Comparison of ENCODE assay signal across 2 cellular contexts in the genomic region with DNA sequence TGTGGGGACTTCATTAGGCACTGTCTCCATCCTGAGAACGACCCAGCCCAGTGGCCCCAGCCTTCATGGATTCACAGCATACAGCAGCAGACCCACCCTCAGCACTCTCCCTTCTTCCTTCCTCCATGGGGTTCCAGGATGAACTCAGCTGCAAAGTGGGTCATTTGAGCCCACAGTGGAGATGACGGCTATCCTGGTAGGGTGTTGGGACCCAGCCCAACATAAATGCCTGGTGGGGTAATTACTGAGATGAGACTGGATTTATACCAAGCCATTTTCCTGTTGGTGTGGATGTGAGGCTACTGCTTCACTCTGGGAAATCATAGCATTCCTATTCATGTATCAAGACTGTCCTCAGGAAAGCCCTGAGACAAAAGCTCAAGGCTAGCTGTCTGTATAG.
TF ChIP-seq lines count a peak whose summit lies in the region.

No MANE protein-coding gene starts in this region.

TF ChIP-seq in A549, 52 proteins besides CTCF, POLR2A, EP300 and RAD21:
- TF ChIP-seq HEYL (CRISPR knock-in tag; IDR thresholded peaks at IDR 0.05): no peak
- TF ChIP-seq GATA3 (IDR thresholded peaks at IDR 0.05; ENCODE audit: borderline replicate concordance): no peak
- TF ChIP-seq TP53 (CRISPR knock-in tag; IDR thresholded peaks at IDR 0.05): no peak
- TF ChIP-seq, protein P1, sequence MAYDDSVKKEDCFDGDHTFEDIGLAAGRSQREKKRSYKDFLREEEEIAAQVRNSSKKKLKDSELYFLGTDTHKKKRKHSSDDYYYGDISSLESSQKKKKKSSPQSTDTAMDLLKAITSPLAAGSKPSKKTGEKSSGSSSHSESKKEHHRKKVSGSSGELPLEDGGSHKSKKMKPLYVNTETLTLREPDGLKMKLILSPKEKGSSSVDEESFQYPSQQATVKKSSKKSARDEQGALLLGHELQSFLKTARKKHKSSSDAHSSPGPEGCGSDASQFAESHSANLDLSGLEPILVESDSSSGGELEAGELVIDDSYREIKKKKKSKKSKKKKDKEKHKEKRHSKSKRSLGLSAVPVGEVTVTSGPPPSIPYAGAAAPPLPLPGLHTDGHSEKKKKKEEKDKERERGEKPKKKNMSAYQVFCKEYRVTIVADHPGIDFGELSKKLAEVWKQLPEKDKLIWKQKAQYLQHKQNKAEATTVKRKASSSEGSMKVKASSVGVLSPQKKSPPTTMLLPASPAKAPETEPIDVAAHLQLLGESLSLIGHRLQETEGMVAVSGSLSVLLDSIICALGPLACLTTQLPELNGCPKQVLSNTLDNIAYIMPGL (CRISPR knock-in tag; IDR thresholded peaks at IDR 0.05; ENCODE audit: borderline replicate concordance): no peak
- TF ChIP-seq RCOR1 (IDR thresholded peaks at IDR 0.05; ENCODE audit: low read depth, low read length): no peak
- no peak for TF ChIP-seq ESRRA (IDR thresholded peaks at IDR 0.05; ENCODE audit: borderline replicate concordance, low read length)
- no peak for TF ChIP-seq JUNB (IDR thresholded peaks at IDR 0.05)

TF ChIP-seq in IMR-90, 13 proteins besides CTCF, POLR2A, EP300 and RAD21:
- TF ChIP-seq FOS (IDR thresholded peaks at IDR 0.05; ENCODE audit: low read depth, low read length) (no peak), MXI1 (IDR thresholded peaks at IDR 0.05; ENCODE audit: borderline replicate concordance, low read depth, low read length) (no peak), MAFK (IDR thresholded peaks at IDR 0.05; ENCODE audit: low read depth, low read length) (no peak), BHLHE40 (IDR thresholded peaks at IDR 0.05; ENCODE audit: low read depth, low read length) (no peak), NFE2L2 (IDR thresholded peaks at IDR 0.05; ENCODE audit: low read depth, low read length) (no peak), RCOR1 (IDR thresholded peaks at IDR 0.05; ENCODE audit: insufficient replicate concordance, low read length) (no peak), CHD1 (IDR thresholded peaks at IDR 0.05; ENCODE audit: low read depth, low read length) (no peak), SMC3 (IDR thresholded peaks at IDR 0.05; ENCODE audit: low read depth, low read length) (no peak), CEBPB (IDR thresholded peaks at IDR 0.05; ENCODE audit: low read depth, low read length) (no peak), RFX5 (IDR thresholded peaks at IDR 0.05; ENCODE audit: low read depth, low read length) (no peak), MAZ (IDR thresholded peaks at IDR 0.05; ENCODE audit: borderline replicate concordance, low read depth, low read length) (no peak)
- TF ChIP-seq, protein P2, sequence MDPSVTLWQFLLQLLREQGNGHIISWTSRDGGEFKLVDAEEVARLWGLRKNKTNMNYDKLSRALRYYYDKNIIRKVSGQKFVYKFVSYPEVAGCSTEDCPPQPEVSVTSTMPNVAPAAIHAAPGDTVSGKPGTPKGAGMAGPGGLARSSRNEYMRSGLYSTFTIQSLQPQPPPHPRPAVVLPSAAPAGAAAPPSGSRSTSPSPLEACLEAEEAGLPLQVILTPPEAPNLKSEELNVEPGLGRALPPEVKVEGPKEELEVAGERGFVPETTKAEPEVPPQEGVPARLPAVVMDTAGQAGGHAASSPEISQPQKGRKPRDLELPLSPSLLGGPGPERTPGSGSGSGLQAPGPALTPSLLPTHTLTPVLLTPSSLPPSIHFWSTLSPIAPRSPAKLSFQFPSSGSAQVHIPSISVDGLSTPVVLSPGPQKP (IDR thresholded peaks at IDR 0.05; ENCODE audit: borderline replicate concordance, low read depth, low read length): no peak
- TF ChIP-seq, protein P3, sequence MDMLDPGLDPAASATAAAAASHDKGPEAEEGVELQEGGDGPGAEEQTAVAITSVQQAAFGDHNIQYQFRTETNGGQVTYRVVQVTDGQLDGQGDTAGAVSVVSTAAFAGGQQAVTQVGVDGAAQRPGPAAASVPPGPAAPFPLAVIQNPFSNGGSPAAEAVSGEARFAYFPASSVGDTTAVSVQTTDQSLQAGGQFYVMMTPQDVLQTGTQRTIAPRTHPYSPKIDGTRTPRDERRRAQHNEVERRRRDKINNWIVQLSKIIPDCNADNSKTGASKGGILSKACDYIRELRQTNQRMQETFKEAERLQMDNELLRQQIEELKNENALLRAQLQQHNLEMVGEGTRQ (IDR thresholded peaks at IDR 0.05; ENCODE audit: low read depth, low read length): no peak
